ENCODE assay signal across 1 cellular context in genomic region chr14:73784065-73784987, GRCh38.
A peak's percentile ranks its signal among the peaks of the same experiment; 100 is the strongest.
TF ChIP-seq lines count a peak whose summit lies in the region.

No MANE protein-coding gene starts in this region.

TF ChIP-seq in K562, 482 proteins besides CTCF, POLR2A, EP300 and RAD21 (continued from another document):
- no peak for TF ChIP-seq MITF (IDR thresholded peaks at IDR 0.05)
- TF ChIP-seq SRSF1 (IDR thresholded peaks at IDR 0.05; ENCODE audit: low read depth, low read length), result no peak
- TF ChIP-seq STAT5A (IDR thresholded peaks at IDR 0.05; ENCODE audit: borderline replicate concordance, low read length), result no peak
- TF ChIP-seq RAD51 (IDR thresholded peaks at IDR 0.05; ENCODE audit: borderline replicate concordance, low read depth), result peak; percentile 43; the same call in 1 of the 2 replicates
- TF ChIP-seq KAT8 (IDR thresholded peaks at IDR 0.05; ENCODE audit: low read depth), result no peak
- TF ChIP-seq ZNF134 (CRISPR knock-in tag; conservative IDR thresholded peaks at IDR 0.05), result no peak
- TF ChIP-seq NELFE (IDR thresholded peaks at IDR 0.05; ENCODE audit: insufficient read depth, insufficient read length), result no peak
- 0 out of 2 replicates have a peak, but pooled peaks have one; percentile 17 for TF ChIP-seq SMAD4 (CRISPR knock-in tag; conservative IDR thresholded peaks at IDR 0.05)
- no peak for TF ChIP-seq SRSF9 (IDR thresholded peaks at IDR 0.05; ENCODE audit: borderline replicate concordance, low read depth, low read length)
- TF ChIP-seq CEBPB (tag; IDR thresholded peaks at IDR 0.05), result peak; percentile 84
